In the genomic region with DNA sequence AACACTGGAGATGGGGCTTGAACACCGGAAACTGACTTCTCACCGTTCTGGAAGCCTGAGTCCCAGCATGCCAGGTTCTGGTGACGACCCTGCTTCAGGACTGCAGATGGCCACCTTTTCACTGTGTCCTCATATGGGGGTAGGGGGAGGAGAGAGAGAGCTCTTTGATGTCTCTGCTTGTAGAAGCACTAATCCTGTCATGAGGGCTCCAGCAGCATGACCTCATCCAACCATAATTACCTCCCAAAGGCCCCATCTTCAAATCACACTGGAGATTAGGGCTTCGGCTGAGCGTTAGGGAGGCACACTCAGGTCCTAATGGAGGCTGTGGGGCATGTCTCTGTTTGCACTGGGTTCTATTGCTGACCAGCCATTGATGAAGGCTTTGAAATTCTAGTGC, we compare ENCODE assay signal across 15 cellular contexts.
DNase-seq lines count a peak whose midpoint lies in the region; ATAC-seq and TF ChIP-seq lines count a peak whose summit lies in the region.
"Had no signal": no experiment of that assay in that cellular context is flagged by ENCODE, and none has a peak within 500 bp of the region (broad histone marks: within the 10 kb centered on the region; RNA-seq: fewer than 3 reads in every experiment).

No MANE protein-coding gene starts in this region.

- TF ChIP-seq CTCF in HEK293 (tag by site-specific recombination; IDR thresholded peaks at IDR 0.05) = no peak

- no peak for ATAC-seq in activated T-cell treated with anti-CD3 and anti-CD28 coated beads, Interleukin-2, amount 50 U/mL, for 72 hours (replicated peaks in 1 of 2)
- no peak for ATAC-seq in GM21526 (IDR thresholded peaks at IDR 0.05; ENCODE audit: low FRiP score, unreplicated experiment)
- ATAC-seq: GM12878, GM23338 had no signal

- peaks cover 9% of the 10 kb centered on the region in 2 donors for H3K9me3 Mint-ChIP-seq in activated T-cell treated with anti-CD3 and anti-CD28 coated beads, Interleukin-2, amount 50 U/mL, for 72 hours

- intact Hi-C loops in posterior vena cava (cut with DNase I) = no loop called here

- no peak overlapping the region for H3K27ac Mint-ChIP-seq in activated T-cell treated with anti-CD3 and anti-CD28 coated beads, Interleukin-2, amount 50 U/mL, for 72 hours
- H3K27ac Mint-ChIP-seq: CD4-positive, CD25-positive, alpha-beta regulatory T cell; GM23338 had no signal

- peaks cover 7 to 9% of the 10 kb centered on the region in 2 donors for H3K36me3 Mint-ChIP-seq in activated T-cell treated with anti-CD3 and anti-CD28 coated beads, Interleukin-2, amount 50 U/mL, for 72 hours (ENCODE audit: insufficient read depth in 2 of 2)

- H3K27ac ChIP-seq in HEK293 (ENCODE audit: extremely low read depth, low read depth, low read length) = no peak overlapping the region
- H3K27ac ChIP-seq: BLaER1 treated with 17β-estradiol and CSF1 and Interleukin-3, amounts not matched to agents 10 nM and 100 nM had no signal

- H3K4me3 Mint-ChIP-seq in activated T-cell treated with anti-CD3 and anti-CD28 coated beads, Interleukin-2, amount 50 U/mL, for 72 hours = no peak overlapping the region
- H3K4me3 Mint-ChIP-seq: CD4-positive, CD25-positive, alpha-beta regulatory T cell; GM23338 had no signal

- no peaks in the 10 kb centered on the region for H3K9me3 ChIP-seq in HEK293 (ENCODE audit: control insufficient read depth, insufficient read depth, low read depth, low read length)

- H3K4me1 Mint-ChIP-seq in activated T-cell treated with anti-CD3 and anti-CD28 coated beads, Interleukin-2, amount 50 U/mL, for 72 hours (ENCODE audit: low read depth) = no peaks in the 10 kb centered on the region
- H3K4me1 Mint-ChIP-seq: CD4-positive, CD25-positive, alpha-beta regulatory T cell; GM23338 had no signal

- DNase-seq in NCI-H2029 (lab: John Stamatoyannopoulos, UW) (peak; percentile 24), NCI-H2029 treated with DMSO at 0.1 percent for 48 hours (lab: John Stamatoyannopoulos, UW) (no peak), NCI-H69 (lab: John Stamatoyannopoulos, UW) (peak; percentile 77), posterior vena cava (ENCODE audit: low spot score) (peak; percentile 31)
- no peak for DNase-seq in activated T-cell treated with anti-CD3 and anti-CD28 coated beads, Interleukin-2, amount 50 U/mL, for 72 hours
- DNase-seq: 8988T; AML-193; CD4-positive, CD25-positive, alpha-beta regulatory T cell; DMS79; H7 had no signal

- H3K4me3 ChIP-seq in HEK293 (ENCODE audit: low read depth, low read length) = no peak overlapping the region
- H3K4me3 ChIP-seq: BLaER1 treated with 17β-estradiol and CSF1 and Interleukin-3, amounts not matched to agents 10 nM and 100 nM; GM12878; GM23338 had no signal

- H3K27me3 Mint-ChIP-seq in activated T-cell treated with anti-CD3 and anti-CD28 coated beads, Interleukin-2, amount 50 U/mL, for 72 hours (ENCODE audit: low read depth) = no peaks in the 10 kb centered on the region
- H3K27me3 Mint-ChIP-seq: CD4-positive, CD25-positive, alpha-beta regulatory T cell had no signal

- POLR2A ChIA-PET in HEK293 (lab: Yijun Ruan, JAX) = no interaction called here

- CTCF ChIA-PET in HEK293 (lab: Yijun Ruan, JAX) = interaction anchor here (0.7 kb wide), 1 partner anchor 660 kb away, joined by 3 read pairs; no protein-coding TSS in a partner anchor

- no peaks in the 10 kb centered on the region for H3K36me3 ChIP-seq in HEK293 (ENCODE audit: control insufficient read depth in 2 of 2, insufficient read depth in 1 of 2, low read length in 2 of 2)

- no peaks in the 10 kb centered on the region for H3K4me1 ChIP-seq in HEK293 (ENCODE audit: control insufficient read depth, insufficient read depth, low read length)

TF ChIP-seq in HEK293, 187 proteins besides CTCF, POLR2A, EP300 and RAD21 (continues in another document):
- TF ChIP-seq ZNF629 (tag by site-specific recombination; IDR thresholded peaks at IDR 0.05) (peak; percentile 71), ZBTB21 (tag by site-specific recombination; IDR thresholded peaks at IDR 0.05) (peak; percentile 63; the same call in 1 of the 2 replicates), WT1 (tag by site-specific recombination; IDR thresholded peaks at IDR 0.05) (peak; percentile 64), ZSCAN16 (tag by site-specific recombination; IDR thresholded peaks at IDR 0.05) (no peak), ZNF600 (tag by site-specific recombination; IDR thresholded peaks at IDR 0.05) (0 out of 2 replicates have a peak, but pooled peaks have one; percentile 41), ZNF560 (tag by site-specific recombination; IDR thresholded peaks at IDR 0.05; ENCODE audit: borderline replicate concordance) (no peak), PRDM10 (tag by site-specific recombination; IDR thresholded peaks at IDR 0.05) (no peak), TCF7L2 (IDR thresholded peaks at IDR 0.05; ENCODE audit: borderline replicate concordance, low read depth, low read length) (peak; percentile 86), ZNF791 (tag by site-specific recombination; IDR thresholded peaks at IDR 0.05) (no peak), ZNF501 (tag by site-specific recombination; IDR thresholded peaks at IDR 0.05) (no peak), ZNF449 (tag by site-specific recombination; IDR thresholded peaks at IDR 0.05) (no peak), ZNF558 (tag by site-specific recombination; IDR thresholded peaks at IDR 0.05) (0 out of 2 replicates have a peak, but pooled peaks have one; percentile 61), SP7 (tag by site-specific recombination; IDR thresholded peaks at IDR 0.05) (peak; percentile 47; the same call in 1 of the 2 replicates), ZNF660 (tag by site-specific recombination; IDR thresholded peaks at IDR 0.05) (peak; percentile 56; the same call in 1 of the 2 replicates)
- TF ChIP-seq, protein P1, sequence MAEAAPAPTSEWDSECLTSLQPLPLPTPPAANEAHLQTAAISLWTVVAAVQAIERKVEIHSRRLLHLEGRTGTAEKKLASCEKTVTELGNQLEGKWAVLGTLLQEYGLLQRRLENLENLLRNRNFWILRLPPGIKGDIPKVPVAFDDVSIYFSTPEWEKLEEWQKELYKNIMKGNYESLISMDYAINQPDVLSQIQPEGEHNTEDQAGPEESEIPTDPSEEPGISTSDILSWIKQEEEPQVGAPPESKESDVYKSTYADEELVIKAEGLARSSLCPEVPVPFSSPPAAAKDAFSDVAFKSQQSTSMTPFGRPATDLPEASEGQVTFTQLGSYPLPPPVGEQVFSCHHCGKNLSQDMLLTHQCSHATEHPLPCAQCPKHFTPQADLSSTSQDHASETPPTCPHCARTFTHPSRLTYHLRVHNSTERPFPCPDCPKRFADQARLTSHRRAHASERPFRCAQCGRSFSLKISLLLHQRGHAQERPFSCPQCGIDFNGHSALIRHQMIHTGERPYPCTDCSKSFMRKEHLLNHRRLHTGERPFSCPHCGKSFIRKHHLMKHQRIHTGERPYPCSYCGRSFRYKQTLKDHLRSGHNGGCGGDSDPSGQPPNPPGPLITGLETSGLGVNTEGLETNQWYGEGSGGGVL (tag by site-specific recombination; IDR thresholded peaks at IDR 0.05) = peak; percentile 48; the same call in 1 of the 2 replicates
- TF ChIP-seq, protein P2, sequence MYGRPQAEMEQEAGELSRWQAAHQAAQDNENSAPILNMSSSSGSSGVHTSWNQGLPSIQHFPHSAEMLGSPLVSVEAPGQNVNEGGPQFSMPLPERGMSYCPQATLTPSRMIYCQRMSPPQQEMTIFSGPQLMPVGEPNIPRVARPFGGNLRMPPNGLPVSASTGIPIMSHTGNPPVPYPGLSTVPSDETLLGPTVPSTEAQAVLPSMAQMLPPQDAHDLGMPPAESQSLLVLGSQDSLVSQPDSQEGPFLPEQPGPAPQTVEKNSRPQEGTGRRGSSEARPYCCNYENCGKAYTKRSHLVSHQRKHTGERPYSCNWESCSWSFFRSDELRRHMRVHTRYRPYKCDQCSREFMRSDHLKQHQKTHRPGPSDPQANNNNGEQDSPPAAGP (tag by site-specific recombination; IDR thresholded peaks at IDR 0.05) = peak; percentile 29; the same call in 1 of the 2 replicates

Comparison
In these comparisons a context has a peak if more than half of its experiments do, and no peak if none do; other contexts are left out.
1. DNase-seq: peak in NCI-H2029 (single experiment), NCI-H69 (single experiment) and posterior vena cava (single experiment); none in NCI-H2029 treated with DMSO at 0.1 percent for 48 hours (single experiment) and activated T-cell treated with anti-CD3 and anti-CD28 coated beads, Interleukin-2, amount 50 U/mL, for 72 hours (0 of 2).